17 cellular contexts compared by ENCODE assay signal in the genomic region with DNA sequence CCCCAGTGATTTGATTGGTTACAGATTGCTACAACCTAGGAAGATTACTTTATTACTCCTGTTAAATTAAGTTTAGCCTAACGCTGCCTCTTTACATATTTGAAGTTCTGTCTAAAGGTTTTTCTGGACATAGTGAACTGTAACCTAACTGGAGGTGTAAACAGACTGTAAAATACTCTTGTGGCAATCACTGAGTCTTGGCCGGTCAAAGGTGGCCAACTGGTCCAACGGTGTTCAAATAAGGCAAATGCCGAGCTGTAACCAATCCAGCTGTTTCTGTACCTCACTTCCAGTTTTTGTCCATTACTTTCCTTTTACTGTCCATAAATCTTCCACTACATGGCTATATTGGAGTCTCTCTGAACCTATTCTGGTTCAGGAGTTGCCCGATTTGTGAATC.
"Had no signal": no experiment of that assay in that cellular context is flagged by ENCODE, and none has a peak within 500 bp of the region (broad histone marks: within the 10 kb centered on the region; RNA-seq: fewer than 3 reads in every experiment).

No MANE protein-coding gene starts in this region.

- H3K4me3 ChIP-seq: heart left ventricle, SK-N-MC, upper lobe of right lung had no signal

- H3K27me3 ChIP-seq: heart left ventricle, upper lobe of right lung had no signal

- DNase-seq: activated CD4-positive, alpha-beta memory T cell treated with anti-CD3 and anti-CD28 coated beads, Interleukin-2, amount 10 ng/mL, durations not matched to agents 7 days and 5 days; activated CD4-positive, alpha-beta T cell treated with anti-CD3 and anti-CD28 coated beads for 36 hours; anterior cingulate cortex; foreskin melanocyte; heart left ventricle; islet precursor cell; naive B cell; nucleus accumbens; stimulated activated CD4-positive, alpha-beta T cell treated with anti-CD3 and anti-CD28 coated beads, Interleukin-12 subunit alpha, Interleukin-12 subunit beta, amount 100 ng/mL, for 4 hours; stimulated activated naive CD4-positive, alpha-beta T cell treated with Interleukin-2 at 50 U/mL for 16 hours; T-helper 1 cell; upper lobe of right lung had no signal

- H3K4me1 ChIP-seq: upper lobe of right lung had no signal

- ATAC-seq: activated CD4-positive, alpha-beta T cell treated with anti-CD3 and anti-CD28 coated beads for 36 hours; activated naive CD4-positive, alpha-beta T cell treated with anti-CD3 and anti-CD28 coated beads, Interleukin-2, amount 50 U/mL, for 72 hours; activated T-helper 17 cell treated with anti-CD3 and anti-CD28 coated beads, Interleukin-2, amount 50 U/mL, for 72 hours; heart left ventricle; sciatic nerve; upper lobe of right lung had no signal

- H3K27ac ChIP-seq: SK-N-MC, upper lobe of right lung, VCaP had no signal
